ENCODE assay signal across 1 cellular context in the genomic region with DNA sequence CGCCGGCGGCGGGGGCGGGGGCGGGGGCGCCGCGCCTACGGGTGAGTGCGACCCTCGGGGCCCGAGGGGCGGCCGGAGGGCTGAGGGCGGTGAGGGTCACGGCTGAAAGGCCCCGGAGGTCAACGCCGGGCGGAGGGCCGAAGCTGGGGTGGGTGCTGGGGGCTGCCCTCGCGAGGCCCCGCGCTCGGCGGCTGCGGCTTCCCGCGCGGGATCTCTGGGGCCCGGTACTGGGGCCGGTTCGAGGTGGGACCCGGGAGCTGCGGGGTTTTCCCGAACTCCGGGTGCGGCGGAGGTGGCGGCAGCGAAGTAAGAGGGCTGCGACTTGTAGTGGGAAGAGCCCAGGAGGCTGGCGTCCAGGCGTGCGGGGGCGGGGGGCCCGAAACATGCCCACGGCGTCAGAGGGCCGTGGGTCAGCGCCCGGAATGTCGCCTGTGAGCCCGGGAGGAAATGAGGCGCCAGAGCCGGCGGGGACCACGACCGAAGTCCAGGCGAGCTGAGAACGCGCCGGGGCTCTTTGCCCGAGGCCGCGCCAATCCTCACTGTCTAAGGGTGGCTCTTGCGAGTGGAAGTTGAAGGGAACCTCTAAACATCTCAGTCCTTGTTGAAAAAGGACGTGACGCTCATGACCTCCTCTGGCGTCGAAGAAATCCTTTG.
TF ChIP-seq lines count a peak whose summit lies in the region.

No MANE protein-coding gene starts in this region.

TF ChIP-seq in IMR-90, 13 proteins besides CTCF, POLR2A, EP300 and RAD21:
- no peak for TF ChIP-seq ELK1 (IDR thresholded peaks at IDR 0.05; ENCODE audit: borderline replicate concordance, low read depth, low read length)
